Comparison of ENCODE assay signal across 6 cellular contexts in the genomic region with DNA sequence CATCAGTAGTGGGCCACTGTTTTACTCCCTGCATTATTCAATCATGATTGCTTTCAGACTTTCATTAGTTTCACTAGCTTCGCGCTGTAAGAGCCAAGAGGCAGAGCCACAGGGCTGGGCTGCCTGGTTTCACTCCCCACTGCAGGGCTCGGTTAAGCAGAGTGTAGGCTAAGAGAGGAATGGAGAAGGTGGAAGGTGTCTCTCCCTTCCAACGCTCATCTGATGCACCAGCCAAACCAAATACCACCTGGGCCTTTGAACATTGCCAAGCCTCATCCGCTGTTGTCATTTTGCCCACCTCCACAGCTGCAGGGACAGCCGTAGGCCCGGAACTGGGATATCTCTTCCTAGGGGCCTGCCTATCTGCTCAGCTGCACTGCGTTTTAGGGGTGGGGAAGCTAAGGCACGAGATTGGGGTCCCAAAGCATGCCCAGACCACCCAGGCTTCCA. TPM values are rescaled to one million over a fixed set of nuclear protein-coding genes. Genes with fewer than 3 reads are reported as not detected.
A peak's percentile ranks its signal among the peaks of the same experiment; 100 is the strongest.
DNase-seq lines count a peak whose midpoint lies in the region; ATAC-seq and TF ChIP-seq lines count a peak whose summit lies in the region.

No MANE protein-coding gene starts in this region.

- no peak for TF ChIP-seq CTCF in HCT116 (IDR thresholded peaks at IDR 0.05 in 2 of 3, conservative IDR thresholded peaks at IDR 0.05 in 1 of 3; ENCODE audit: borderline replicate concordance in 1 of 3, insufficient read depth in 1 of 3, low read depth in 2 of 3, low read length in 2 of 3)
- no peak for TF ChIP-seq CTCF in MCF 10A (IDR thresholded peaks at IDR 0.05; ENCODE audit: unreplicated experiment)

- no peak for ATAC-seq in HCT116
- no peak for ATAC-seq in HG02884 (IDR thresholded peaks at IDR 0.05; ENCODE audit: unreplicated experiment)

- H3K27me3 ChIP-seq in HCT116 (ENCODE audit: insufficient read depth, low read length): no peaks in the 10 kb centered on the region
- no peaks in the 10 kb centered on the region for H3K27me3 ChIP-seq in neuron (ENCODE audit: insufficient read depth, low read length)

- H3K36me3 ChIP-seq in HCT116 (ENCODE audit: control insufficient read depth in 1 of 2, insufficient read depth in 2 of 2, low read length in 2 of 2): no peaks in the 10 kb centered on the region
- peaks cover 5% of the 10 kb centered on the region for H3K36me3 ChIP-seq in neuron (ENCODE audit: insufficient read depth, low read length)

- H3K79me2 ChIP-seq in HCT116 (ENCODE audit: insufficient read depth, low read length): peaks cover 40% of the 10 kb centered on the region

- peaks cover 5% of the 10 kb centered on the region for H3K36me3 Mint-ChIP-seq in MCF 10A (ENCODE audit: insufficient read depth, unreplicated experiment)

- no peaks in the 10 kb centered on the region for H3K9me2 ChIP-seq in HCT116 (ENCODE audit: insufficient read depth)

- H2AFZ ChIP-seq in HCT116 (ENCODE audit: low read depth, low read length, poor library complexity, severe bottlenecking): no peak overlapping the region
- H2AFZ ChIP-seq in neuron (ENCODE audit: low read depth, low read length): peak overlapping the region; percentile 27

- peaks cover 15% of the 10 kb centered on the region for H3K4me1 Mint-ChIP-seq in MCF 10A (ENCODE audit: insufficient read depth, unreplicated experiment)

- POLR2A ChIA-PET in HCT116 (lab: Charles Lee) (interaction anchor here (0.7 to 2.6 kb wide), 4 partner anchors 14 to 69 kb away, joined by 3 to 22 read pairs (median 4); a partner anchor contains a TSS), MCF 10A (lab: Yijun Ruan, JAX) (interaction anchor here (1.0 kb wide), 1 partner anchor 11 kb away, joined by 4 read pairs; no protein-coding TSS in a partner anchor)

- BruUV-seq in HCT116 (replicated peaks; lab: Mats Ljungman, UMichigan) (TSS peak; percentile 95), MCF 10A (replicated peaks; lab: Mats Ljungman, UMichigan) (TSS peak; percentile 85)

- TF ChIP-seq RAD21 in HCT116 (IDR thresholded peaks at IDR 0.05; ENCODE audit: low read depth): no peak

- H3K9ac ChIP-seq in HCT116 (ENCODE audit: low read length): peak overlapping the region; percentile 98

- H3K27ac Mint-ChIP-seq in MCF 10A (ENCODE audit: low read depth, unreplicated experiment): no peak overlapping the region

- H3K27ac ChIP-seq in HCT116 (ENCODE audit: low read depth, low read length): peak overlapping the region; percentile 98

- peaks cover 8% of the 10 kb centered on the region; the same call in 1 of the 2 replicates for H4K20me1 ChIP-seq in HCT116 (ENCODE audit: insufficient read depth)

- intact Hi-C loops in HCT116 (cut with micrococcal nuclease) (no loop called here), MCF 10A (cut with micrococcal nuclease) (no loop called here)

- peak overlapping the region; percentile 77 to 89 for H3K4me3 ChIP-seq in HCT116 (replicated peaks in 1 of 2; ENCODE audit: low read depth in 1 of 2, low read length in 2 of 2)
- H3K4me3 ChIP-seq in neuron (ENCODE audit: low read length): peak overlapping the region; percentile 74

- no peaks in the 10 kb centered on the region for H3K9me3 ChIP-seq in HCT116 (ENCODE audit: control insufficient read depth in 1 of 2, insufficient read depth in 1 of 2, low read depth in 1 of 2, low read length in 2 of 2)
- H3K9me3 ChIP-seq in neuron (ENCODE audit: low read length): no peaks in the 10 kb centered on the region

- CTCF ChIA-PET in HCT116 (lab: Charles Lee): interaction anchor here (0.6 to 1.3 kb wide), 3 partner anchors 13 to 143 kb away, joined by 3 to 6 read pairs (median 3); a partner anchor contains a TSS
- CTCF ChIA-PET in MCF 10A (lab: Yijun Ruan, JAX): interaction anchor here (0.6 to 1.0 kb wide), 3 partner anchors 17 to 582 kb away, joined by 3 to 6 read pairs (median 5); no protein-coding TSS in a partner anchor

- H3K4me3 Mint-ChIP-seq in MCF 10A (ENCODE audit: unreplicated experiment): peak overlapping the region; percentile 80

- RAD21 ChIA-PET in HCT116 (lab: Charles Lee; ENCODE audit: low non-redundant PET in 1 of 2, low total read pairs in 2 of 2, uncharacterized antibody in 2 of 2, unreplicated experiment in 2 of 2): no interaction called here

- no peaks in the 10 kb centered on the region for H3K27me3 Mint-ChIP-seq in MCF 10A (ENCODE audit: insufficient read depth, unreplicated experiment)

- DNase-seq in HCT116 (ENCODE audit: low read depth, low spot score) (no peak), MCF 10A (ENCODE audit: unreplicated experiment) (no peak)
- DNase-seq in effector CD8-positive, alpha-beta T cell (lab: John Stamatoyannopoulos, UW): no peak
- DNase-seq in activated CD4-positive, CD25-positive, alpha-beta regulatory T cell (lab: John Stamatoyannopoulos, UW): no peak

- H3K4me2 ChIP-seq in HCT116 (ENCODE audit: low read length): peak overlapping the region; percentile 92

- TF ChIP-seq POLR2A in HCT116 (IDR thresholded peaks at IDR 0.05; ENCODE audit: borderline replicate concordance, extremely low read depth, insufficient read depth, insufficient read length): no peak

- H3K9me3 Mint-ChIP-seq in MCF 10A (ENCODE audit: unreplicated experiment): no peaks in the 10 kb centered on the region

- H3K4me1 ChIP-seq in HCT116 (ENCODE audit: control insufficient read depth in 1 of 2, insufficient read depth in 2 of 2, low read length in 2 of 2) (peaks cover 22 to 34% of the 10 kb centered on the region in 2 experiments), neuron (ENCODE audit: insufficient read depth, low read length) (peaks cover 14% of the 10 kb centered on the region)

TF ChIP-seq in HCT116, 20 proteins besides CTCF, POLR2A, EP300 and RAD21:
- no peak for TF ChIP-seq SP1 (IDR thresholded peaks at IDR 0.05; ENCODE audit: low read depth)
- TF ChIP-seq SRF (IDR thresholded peaks at IDR 0.05; ENCODE audit: low read depth): no peak

RNA-seq across cellular contexts. Expression of a gene that starts 0.5 kb away (rescaled TPM):
- total RNA-seq in HCT116 (2021; ENCODE audit: unreplicated experiment) (101 TPM), MCF 10A (2022) (83.7 and 115 TPM in 2 replicates)
- 118 and 129 TPM in 2 replicates for polyA plus RNA-seq in HCT116 (2012)

RNA-seq across cellular contexts. Expression of a gene that starts 13.6 kb away (rescaled TPM):
- total RNA-seq in HCT116 (2021; ENCODE audit: unreplicated experiment): 7.4 TPM
- 6.2 and 8.3 TPM in 2 replicates for polyA plus RNA-seq in HCT116 (2012)
- 0.44 TPM in 1 of 2 replicates, not detected in the other for total RNA-seq in MCF 10A (2022)

RNA-seq across cellular contexts. Expression of a gene that starts 18.5 kb away (rescaled TPM):
- total RNA-seq in HCT116 (2021; ENCODE audit: unreplicated experiment) (279 TPM), MCF 10A (2022) (86.0 and 90.1 TPM in 2 replicates)
- 397 and 460 TPM in 2 replicates for polyA plus RNA-seq in HCT116 (2012)

RNA-seq across cellular contexts. Expression of a gene that starts 23.5 kb away (rescaled TPM):
- total RNA-seq in HCT116 (2021; ENCODE audit: unreplicated experiment) (not detected), MCF 10A (2022) (not detected in 2 replicates)
- 0.23 and 0.24 TPM in 2 replicates for polyA plus RNA-seq in HCT116 (2012)

RNA-seq across cellular contexts. Expression of a gene that starts 32.1 kb away (rescaled TPM):
- 2.4 TPM for total RNA-seq in HCT116 (2021; ENCODE audit: unreplicated experiment)
- 3.7 and 4.1 TPM in 2 replicates for polyA plus RNA-seq in HCT116 (2012)
- total RNA-seq in MCF 10A (2022): not detected in 2 replicates
